7 cellular contexts compared by ENCODE assay signal in genomic region chr6:130848945-130849344, GRCh38. TPM values are rescaled to one million over a fixed set of nuclear protein-coding genes. Genes with fewer than 3 reads are reported as not detected.
DNase-seq lines count a peak whose midpoint lies in the region; ATAC-seq, FAIRE-seq and TF ChIP-seq lines count a peak whose summit lies in the region.

No MANE protein-coding gene starts in this region.

- intact Hi-C loops in mucosa of descending colon (cut with DNase I, micrococcal nuclease), result loop anchor here in 1 of 2 donors (10.0 kb wide), 1 partner anchor 524 kb away; no protein-coding TSS in a partner anchor

- peak; percentile 71 for ATAC-seq in GM19023 (IDR thresholded peaks at IDR 0.05; ENCODE audit: unreplicated experiment)
- ATAC-seq in HG02588 (IDR thresholded peaks at IDR 0.05; ENCODE audit: unreplicated experiment), result peak; percentile 80
- peak; percentile 60 for ATAC-seq in mucosa of descending colon

- DNase-seq in NCI-H69 (lab: John Stamatoyannopoulos, UW), result peak; percentile 15
- DNase-seq in mucosa of descending colon, result no peak
- no peak for DNase-seq in NCI-H2029 (lab: John Stamatoyannopoulos, UW)
- no peak for DNase-seq in hypothalamus (lab: John Stamatoyannopoulos, UW)
- no peak for DNase-seq in RCC 7860 (ENCODE audit: low spot score)

- no peak overlapping the region for H3K4me3 ChIP-seq in mucosa of descending colon

- H3K9me3 ChIP-seq in mucosa of descending colon, result no peaks in the 10 kb centered on the region

- no peak for FAIRE-seq in RCC 7860 (lab: Jason Lieb, UNC)

- no peaks in the 10 kb centered on the region for H3K36me3 ChIP-seq in mucosa of descending colon (ENCODE audit: low read depth)

- no peaks in the 10 kb centered on the region for H3K4me1 ChIP-seq in mucosa of descending colon (ENCODE audit: low read depth)

- TF ChIP-seq CTCF in mucosa of descending colon (IDR thresholded peaks at IDR 0.05), result no peak

RNA-seq across cellular contexts. Expression of gene SMLR1, which starts 21.7 kb away (rescaled TPM):
- total RNA-seq in mucosa of descending colon, result not detected
